1 cellular context compared by ENCODE assay signal in the genomic region with DNA sequence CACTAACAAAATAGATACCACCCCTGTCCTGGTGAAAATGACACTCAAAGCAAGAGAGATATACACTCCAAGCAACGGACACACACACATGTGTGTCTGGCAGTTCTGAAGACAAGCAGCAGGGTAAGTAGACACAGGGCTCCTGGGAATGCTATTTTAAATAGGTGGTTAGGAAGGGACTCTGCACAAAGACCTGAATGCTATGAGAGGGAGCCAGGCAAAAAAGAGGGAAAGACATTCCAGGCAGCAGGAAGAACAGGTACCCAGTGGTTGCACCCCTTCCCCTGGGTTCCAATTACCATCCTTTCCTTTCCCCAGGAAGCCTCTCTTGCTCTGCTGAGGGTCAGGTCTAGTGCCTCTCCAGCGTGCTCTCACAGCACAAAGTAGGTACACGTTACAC.
TF ChIP-seq lines count a peak whose summit lies in the region.

No MANE protein-coding gene starts in this region.

TF ChIP-seq in K562, 482 proteins besides CTCF, POLR2A, EP300 and RAD21:
- 0 out of 2 replicates have a peak, but pooled peaks have one; percentile 10 for TF ChIP-seq ZNF707 (CRISPR knock-in tag; conservative IDR thresholded peaks at IDR 0.05)
- no peak for TF ChIP-seq TSC22D4 (tag; IDR thresholded peaks at IDR 0.05)
- peak; percentile 28; the same call in 1 of the 2 replicates for TF ChIP-seq RBFOX2 (IDR thresholded peaks at IDR 0.05; ENCODE audit: low read depth, low read length)
- TF ChIP-seq RFX7 (CRISPR knock-in tag; IDR thresholded peaks at IDR 0.05) = no peak
- no peak for TF ChIP-seq ZNF165 (CRISPR knock-in tag; IDR thresholded peaks at IDR 0.05; ENCODE audit: borderline replicate concordance)
- TF ChIP-seq GABPB2 (CRISPR knock-in tag; conservative IDR thresholded peaks at IDR 0.05) = no peak
- TF ChIP-seq ZNF589 (CRISPR knock-in tag; IDR thresholded peaks at IDR 0.05; ENCODE audit: low read depth) = no peak
- TF ChIP-seq GATAD2A (IDR thresholded peaks at IDR 0.05) = no peak
- TF ChIP-seq MXI1 (IDR thresholded peaks at IDR 0.05; ENCODE audit: low read depth, low read length) = no peak
- no peak for TF ChIP-seq TGIF2 (CRISPR knock-in tag; IDR thresholded peaks at IDR 0.05)
- TF ChIP-seq SETDB1 (IDR thresholded peaks at IDR 0.05; ENCODE audit: low read length) = peak; percentile 76
- TF ChIP-seq, protein P1, sequence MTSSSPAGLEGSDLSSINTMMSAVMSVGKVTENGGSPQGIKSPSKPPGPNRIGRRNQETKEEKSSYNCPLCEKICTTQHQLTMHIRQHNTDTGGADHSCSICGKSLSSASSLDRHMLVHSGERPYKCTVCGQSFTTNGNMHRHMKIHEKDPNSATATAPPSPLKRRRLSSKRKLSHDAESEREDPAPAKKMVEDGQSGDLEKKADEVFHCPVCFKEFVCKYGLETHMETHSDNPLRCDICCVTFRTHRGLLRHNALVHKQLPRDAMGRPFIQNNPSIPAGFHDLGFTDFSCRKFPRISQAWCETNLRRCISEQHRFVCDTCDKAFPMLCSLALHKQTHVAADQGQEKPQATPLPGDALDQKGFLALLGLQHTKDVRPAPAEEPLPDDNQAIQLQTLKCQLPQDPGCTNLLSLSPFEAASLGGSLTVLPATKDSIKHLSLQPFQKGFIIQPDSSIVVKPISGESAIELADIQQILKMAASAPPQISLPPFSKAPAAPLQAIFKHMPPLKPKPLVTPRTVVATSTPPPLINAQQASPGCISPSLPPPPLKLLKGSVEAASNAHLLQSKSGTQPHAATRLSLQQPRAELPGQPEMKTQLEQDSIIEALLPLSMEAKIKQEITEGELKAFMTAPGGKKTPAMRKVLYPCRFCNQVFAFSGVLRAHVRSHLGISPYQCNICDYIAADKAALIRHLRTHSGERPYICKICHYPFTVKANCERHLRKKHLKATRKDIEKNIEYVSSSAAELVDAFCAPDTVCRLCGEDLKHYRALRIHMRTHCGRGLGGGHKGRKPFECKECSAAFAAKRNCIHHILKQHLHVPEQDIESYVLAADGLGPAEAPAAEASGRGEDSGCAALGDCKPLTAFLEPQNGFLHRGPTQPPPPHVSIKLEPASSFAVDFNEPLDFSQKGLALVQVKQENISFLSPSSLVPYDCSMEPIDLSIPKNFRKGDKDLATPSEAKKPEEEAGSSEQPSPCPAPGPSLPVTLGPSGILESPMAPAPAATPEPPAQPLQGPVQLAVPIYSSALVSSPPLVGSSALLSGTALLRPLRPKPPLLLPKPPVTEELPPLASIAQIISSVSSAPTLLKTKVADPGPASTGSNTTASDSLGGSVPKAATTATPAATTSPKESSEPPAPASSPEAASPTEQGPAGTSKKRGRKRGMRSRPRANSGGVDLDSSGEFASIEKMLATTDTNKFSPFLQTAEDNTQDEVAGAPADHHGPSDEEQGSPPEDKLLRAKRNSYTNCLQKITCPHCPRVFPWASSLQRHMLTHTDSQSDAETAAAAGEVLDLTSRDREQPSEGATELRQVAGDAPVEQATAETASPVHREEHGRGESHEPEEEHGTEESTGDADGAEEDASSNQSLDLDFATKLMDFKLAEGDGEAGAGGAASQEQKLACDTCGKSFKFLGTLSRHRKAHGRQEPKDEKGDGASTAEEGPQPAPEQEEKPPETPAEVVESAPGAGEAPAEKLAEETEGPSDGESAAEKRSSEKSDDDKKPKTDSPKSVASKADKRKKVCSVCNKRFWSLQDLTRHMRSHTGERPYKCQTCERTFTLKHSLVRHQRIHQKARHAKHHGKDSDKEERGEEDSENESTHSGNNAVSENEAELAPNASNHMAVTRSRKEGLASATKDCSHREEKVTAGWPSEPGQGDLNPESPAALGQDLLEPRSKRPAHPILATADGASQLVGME (CRISPR knock-in tag; IDR thresholded peaks at IDR 0.05) = 0 out of 2 replicates have a peak, but pooled peaks have one; percentile 33
- TF ChIP-seq, protein P2, sequence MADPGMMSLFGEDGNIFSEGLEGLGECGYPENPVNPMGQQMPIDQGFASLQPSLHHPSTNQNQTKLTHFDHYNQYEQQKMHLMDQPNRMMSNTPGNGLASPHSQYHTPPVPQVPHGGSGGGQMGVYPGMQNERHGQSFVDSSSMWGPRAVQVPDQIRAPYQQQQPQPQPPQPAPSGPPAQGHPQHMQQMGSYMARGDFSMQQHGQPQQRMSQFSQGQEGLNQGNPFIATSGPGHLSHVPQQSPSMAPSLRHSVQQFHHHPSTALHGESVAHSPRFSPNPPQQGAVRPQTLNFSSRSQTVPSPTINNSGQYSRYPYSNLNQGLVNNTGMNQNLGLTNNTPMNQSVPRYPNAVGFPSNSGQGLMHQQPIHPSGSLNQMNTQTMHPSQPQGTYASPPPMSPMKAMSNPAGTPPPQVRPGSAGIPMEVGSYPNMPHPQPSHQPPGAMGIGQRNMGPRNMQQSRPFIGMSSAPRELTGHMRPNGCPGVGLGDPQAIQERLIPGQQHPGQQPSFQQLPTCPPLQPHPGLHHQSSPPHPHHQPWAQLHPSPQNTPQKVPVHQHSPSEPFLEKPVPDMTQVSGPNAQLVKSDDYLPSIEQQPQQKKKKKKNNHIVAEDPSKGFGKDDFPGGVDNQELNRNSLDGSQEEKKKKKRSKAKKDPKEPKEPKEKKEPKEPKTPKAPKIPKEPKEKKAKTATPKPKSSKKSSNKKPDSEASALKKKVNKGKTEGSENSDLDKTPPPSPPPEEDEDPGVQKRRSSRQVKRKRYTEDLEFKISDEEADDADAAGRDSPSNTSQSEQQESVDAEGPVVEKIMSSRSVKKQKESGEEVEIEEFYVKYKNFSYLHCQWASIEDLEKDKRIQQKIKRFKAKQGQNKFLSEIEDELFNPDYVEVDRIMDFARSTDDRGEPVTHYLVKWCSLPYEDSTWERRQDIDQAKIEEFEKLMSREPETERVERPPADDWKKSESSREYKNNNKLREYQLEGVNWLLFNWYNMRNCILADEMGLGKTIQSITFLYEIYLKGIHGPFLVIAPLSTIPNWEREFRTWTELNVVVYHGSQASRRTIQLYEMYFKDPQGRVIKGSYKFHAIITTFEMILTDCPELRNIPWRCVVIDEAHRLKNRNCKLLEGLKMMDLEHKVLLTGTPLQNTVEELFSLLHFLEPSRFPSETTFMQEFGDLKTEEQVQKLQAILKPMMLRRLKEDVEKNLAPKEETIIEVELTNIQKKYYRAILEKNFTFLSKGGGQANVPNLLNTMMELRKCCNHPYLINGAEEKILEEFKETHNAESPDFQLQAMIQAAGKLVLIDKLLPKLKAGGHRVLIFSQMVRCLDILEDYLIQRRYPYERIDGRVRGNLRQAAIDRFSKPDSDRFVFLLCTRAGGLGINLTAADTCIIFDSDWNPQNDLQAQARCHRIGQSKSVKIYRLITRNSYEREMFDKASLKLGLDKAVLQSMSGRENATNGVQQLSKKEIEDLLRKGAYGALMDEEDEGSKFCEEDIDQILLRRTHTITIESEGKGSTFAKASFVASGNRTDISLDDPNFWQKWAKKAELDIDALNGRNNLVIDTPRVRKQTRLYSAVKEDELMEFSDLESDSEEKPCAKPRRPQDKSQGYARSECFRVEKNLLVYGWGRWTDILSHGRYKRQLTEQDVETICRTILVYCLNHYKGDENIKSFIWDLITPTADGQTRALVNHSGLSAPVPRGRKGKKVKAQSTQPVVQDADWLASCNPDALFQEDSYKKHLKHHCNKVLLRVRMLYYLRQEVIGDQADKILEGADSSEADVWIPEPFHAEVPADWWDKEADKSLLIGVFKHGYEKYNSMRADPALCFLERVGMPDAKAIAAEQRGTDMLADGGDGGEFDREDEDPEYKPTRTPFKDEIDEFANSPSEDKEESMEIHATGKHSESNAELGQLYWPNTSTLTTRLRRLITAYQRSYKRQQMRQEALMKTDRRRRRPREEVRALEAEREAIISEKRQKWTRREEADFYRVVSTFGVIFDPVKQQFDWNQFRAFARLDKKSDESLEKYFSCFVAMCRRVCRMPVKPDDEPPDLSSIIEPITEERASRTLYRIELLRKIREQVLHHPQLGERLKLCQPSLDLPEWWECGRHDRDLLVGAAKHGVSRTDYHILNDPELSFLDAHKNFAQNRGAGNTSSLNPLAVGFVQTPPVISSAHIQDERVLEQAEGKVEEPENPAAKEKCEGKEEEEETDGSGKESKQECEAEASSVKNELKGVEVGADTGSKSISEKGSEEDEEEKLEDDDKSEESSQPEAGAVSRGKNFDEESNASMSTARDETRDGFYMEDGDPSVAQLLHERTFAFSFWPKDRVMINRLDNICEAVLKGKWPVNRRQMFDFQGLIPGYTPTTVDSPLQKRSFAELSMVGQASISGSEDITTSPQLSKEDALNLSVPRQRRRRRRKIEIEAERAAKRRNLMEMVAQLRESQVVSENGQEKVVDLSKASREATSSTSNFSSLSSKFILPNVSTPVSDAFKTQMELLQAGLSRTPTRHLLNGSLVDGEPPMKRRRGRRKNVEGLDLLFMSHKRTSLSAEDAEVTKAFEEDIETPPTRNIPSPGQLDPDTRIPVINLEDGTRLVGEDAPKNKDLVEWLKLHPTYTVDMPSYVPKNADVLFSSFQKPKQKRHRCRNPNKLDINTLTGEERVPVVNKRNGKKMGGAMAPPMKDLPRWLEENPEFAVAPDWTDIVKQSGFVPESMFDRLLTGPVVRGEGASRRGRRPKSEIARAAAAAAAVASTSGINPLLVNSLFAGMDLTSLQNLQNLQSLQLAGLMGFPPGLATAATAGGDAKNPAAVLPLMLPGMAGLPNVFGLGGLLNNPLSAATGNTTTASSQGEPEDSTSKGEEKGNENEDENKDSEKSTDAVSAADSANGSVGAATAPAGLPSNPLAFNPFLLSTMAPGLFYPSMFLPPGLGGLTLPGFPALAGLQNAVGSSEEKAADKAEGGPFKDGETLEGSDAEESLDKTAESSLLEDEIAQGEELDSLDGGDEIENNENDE (IDR thresholded peaks at IDR 0.05; ENCODE audit: low read depth, low read length) = peak; percentile 65
- TF ChIP-seq, protein P3, sequence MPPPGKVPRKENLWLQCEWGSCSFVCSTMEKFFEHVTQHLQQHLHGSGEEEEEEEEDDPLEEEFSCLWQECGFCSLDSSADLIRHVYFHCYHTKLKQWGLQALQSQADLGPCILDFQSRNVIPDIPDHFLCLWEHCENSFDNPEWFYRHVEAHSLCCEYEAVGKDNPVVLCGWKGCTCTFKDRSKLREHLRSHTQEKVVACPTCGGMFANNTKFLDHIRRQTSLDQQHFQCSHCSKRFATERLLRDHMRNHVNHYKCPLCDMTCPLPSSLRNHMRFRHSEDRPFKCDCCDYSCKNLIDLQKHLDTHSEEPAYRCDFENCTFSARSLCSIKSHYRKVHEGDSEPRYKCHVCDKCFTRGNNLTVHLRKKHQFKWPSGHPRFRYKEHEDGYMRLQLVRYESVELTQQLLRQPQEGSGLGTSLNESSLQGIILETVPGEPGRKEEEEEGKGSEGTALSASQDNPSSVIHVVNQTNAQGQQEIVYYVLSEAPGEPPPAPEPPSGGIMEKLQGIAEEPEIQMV (tag; conservative IDR thresholded peaks at IDR 0.05; ENCODE audit: low read depth) = no peak
- TF ChIP-seq HDAC6 (IDR thresholded peaks at IDR 0.05; ENCODE audit: low read depth, low read length) = no peak
- TF ChIP-seq DDX20 (tag; IDR thresholded peaks at IDR 0.05; ENCODE audit: low read depth) = no peak
- no peak for TF ChIP-seq ESRRB (CRISPR knock-in tag; IDR thresholded peaks at IDR 0.05; ENCODE audit: borderline replicate concordance)
